In genomic region chr13:45336025-45336800, GRCh38 we compare ENCODE assay signal across 7 cellular contexts. TPM values are rescaled to one million over a fixed set of nuclear protein-coding genes. Genes with fewer than 3 reads are reported as not detected.
DNase-seq lines count a peak whose midpoint lies in the region; ATAC-seq and TF ChIP-seq lines count a peak whose summit lies in the region.

No MANE protein-coding gene starts in this region.

- no peak for ATAC-seq in HG03571 (IDR thresholded peaks at IDR 0.05; ENCODE audit: unreplicated experiment)

- DNase-seq in Calu3: no peak
- no peak for DNase-seq in adipocyte (ENCODE audit: low read depth)
- no peak for DNase-seq in nephron progenitor cell
- DNase-seq in HUDEP-2 (lab: John Stamatoyannopoulos, UW; ENCODE audit: unreplicated experiment in 76 of 76): no peak
- no peak for DNase-seq in activated CD4-positive, CD25-positive, alpha-beta regulatory T cell treated with anti-CD3 and anti-CD28 coated beads, Interleukin-2, amount 50 U/mL, for 72 hours

- H3K4me1 ChIP-seq in HUES64 (ENCODE audit: insufficient read depth, low read length) (peaks cover 25% of the 10 kb centered on the region), adipocyte (ENCODE audit: control insufficient read depth, insufficient read depth, low read length) (peaks cover 84% of the 10 kb centered on the region)

- H3K4me1 Mint-ChIP-seq in Calu3 (ENCODE audit: low read depth, unreplicated experiment) (peaks cover 63% of the 10 kb centered on the region), nephron progenitor cell (peaks cover 51% of the 10 kb centered on the region)

- H3K27me3 Mint-ChIP-seq in Calu3 (ENCODE audit: unreplicated experiment): no peaks in the 10 kb centered on the region
- H3K27me3 Mint-ChIP-seq in nephron progenitor cell (ENCODE audit: low read depth, poor library complexity): no peaks in the 10 kb centered on the region

- H3K4me3 ChIP-seq in HUES64 (ENCODE audit: low read length) (no peak overlapping the region; the same call in 1 of the 2 replicates), adipocyte (ENCODE audit: low read length) (peak overlapping the region; percentile 19)

- no peaks in the 10 kb centered on the region for H3K9me3 Mint-ChIP-seq in Calu3 (ENCODE audit: low read depth, unreplicated experiment)
- H3K9me3 Mint-ChIP-seq in nephron progenitor cell: no peaks in the 10 kb centered on the region

- CTCF ChIA-PET in Calu3 (lab: Charles Lee): no interaction called here

- peak overlapping the region; percentile 4; the same call in 1 of the 2 replicates for H3K27ac ChIP-seq in HUES64 (ENCODE audit: low read depth, low read length)

- 95% methylated on average over 9 of the region's 9 CpGs for WGBS in HUES64

- H3K27ac Mint-ChIP-seq in Calu3 (ENCODE audit: unreplicated experiment): peak overlapping the region; percentile 71
- H3K27ac Mint-ChIP-seq in nephron progenitor cell: peak overlapping the region; percentile 80

- peaks cover 62% of the 10 kb centered on the region for H3K36me3 ChIP-seq in HUES64 (ENCODE audit: insufficient read depth, low read length)
- H3K36me3 ChIP-seq in adipocyte (ENCODE audit: control insufficient read depth, insufficient read depth, low read length, severe bottlenecking): peaks cover 60% of the 10 kb centered on the region

- intact Hi-C loops in Calu3 (cut with micrococcal nuclease; ENCODE audit: unreplicated experiment): no loop called here

- no peaks in the 10 kb centered on the region for H3K27me3 ChIP-seq in HUES64 (ENCODE audit: insufficient read depth, low read length)
- no peaks in the 10 kb centered on the region for H3K27me3 ChIP-seq in adipocyte (replicated peaks; ENCODE audit: control insufficient read depth, insufficient read depth, low read length)

- TF ChIP-seq CTCF in Calu3 (IDR thresholded peaks at IDR 0.05; ENCODE audit: unreplicated experiment) (no peak), nephron progenitor cell (IDR thresholded peaks at IDR 0.05) (no peak)

- H3K9ac ChIP-seq in HUES64 (ENCODE audit: low read depth, low read length) (no peak overlapping the region), adipocyte (ENCODE audit: low read length) (peak overlapping the region; percentile 8)

- H3K36me3 Mint-ChIP-seq in Calu3 (ENCODE audit: insufficient read depth, unreplicated experiment) (peaks cover 88% of the 10 kb centered on the region), nephron progenitor cell (ENCODE audit: low read depth) (peaks cover 56% of the 10 kb centered on the region)

- H3K4me3 Mint-ChIP-seq in Calu3 (ENCODE audit: low read depth, unreplicated experiment): peak overlapping the region; percentile 95
- H3K4me3 Mint-ChIP-seq in nephron progenitor cell: no peak overlapping the region

- H3K9me3 ChIP-seq in HUES64 (ENCODE audit: insufficient read depth, low read depth, low read length): no peaks in the 10 kb centered on the region
- H3K9me3 ChIP-seq in adipocyte (ENCODE audit: control insufficient read depth, low read length): no peaks in the 10 kb centered on the region

- BruUV-seq in Calu3 (replicated peaks; lab: Mats Ljungman, UMichigan): no TSS peak

RNA-seq across cellular contexts. Expression of gene TPT1, which starts 4.8 kb away (rescaled TPM):
- 1,364 and 1,652 TPM in 2 replicates for total RNA-seq in Calu3 (2022)
- 1,723 TPM for polyA plus RNA-seq in HUES64 (2013, experiment 1 of 2)
- 1,939 TPM for polyA plus RNA-seq in HUES64 (2013, experiment 2 of 2)
